1 cellular context compared by ENCODE assay signal in the genomic region with DNA sequence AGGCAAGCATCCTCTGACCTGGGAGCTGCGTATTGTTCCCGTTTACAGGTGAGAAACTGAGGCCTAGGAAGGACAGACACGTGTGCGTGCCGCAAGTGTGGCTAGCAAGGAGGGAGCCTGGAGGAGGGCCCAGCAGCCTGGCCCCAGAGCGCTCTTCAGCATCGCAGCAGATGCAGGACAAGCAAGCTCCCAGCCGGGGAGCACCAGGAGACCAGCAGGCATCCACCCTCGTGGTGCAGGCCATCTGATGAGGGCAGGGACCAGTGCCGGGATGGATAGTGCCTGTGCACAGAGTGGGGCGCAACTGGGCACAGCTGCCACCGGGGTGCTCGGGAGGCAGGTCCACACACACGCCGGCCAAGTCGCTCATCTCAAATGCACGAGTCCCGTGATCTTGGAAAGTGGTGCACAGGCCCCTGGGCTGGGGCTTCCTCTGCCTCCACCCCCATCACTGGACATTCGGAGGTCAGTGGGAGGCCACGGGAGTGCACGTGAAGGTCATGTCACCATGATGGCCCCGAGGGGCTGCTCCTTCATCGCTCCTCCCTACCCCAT.
TF ChIP-seq lines count a peak whose summit lies in the region.

No MANE protein-coding gene starts in this region.

TF ChIP-seq in HepG2, 621 proteins besides CTCF, POLR2A, EP300 and RAD21:
- TF ChIP-seq CERS6 (CRISPR knock-in tag; IDR thresholded peaks at IDR 0.05) = no peak
- TF ChIP-seq, protein P1, sequence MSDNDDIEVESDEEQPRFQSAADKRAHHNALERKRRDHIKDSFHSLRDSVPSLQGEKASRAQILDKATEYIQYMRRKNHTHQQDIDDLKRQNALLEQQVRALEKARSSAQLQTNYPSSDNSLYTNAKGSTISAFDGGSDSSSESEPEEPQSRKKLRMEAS (IDR thresholded peaks at IDR 0.05) = peak; percentile 16; the same call in 1 of the 2 replicates
- TF ChIP-seq, protein P2, sequence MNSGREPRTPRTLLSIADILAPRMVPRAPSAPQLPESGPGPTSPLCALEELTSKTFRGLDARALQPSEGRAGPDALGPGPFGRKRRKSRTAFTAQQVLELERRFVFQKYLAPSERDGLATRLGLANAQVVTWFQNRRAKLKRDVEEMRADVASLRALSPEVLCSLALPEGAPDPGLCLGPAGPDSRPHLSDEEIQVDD (CRISPR knock-in tag; IDR thresholded peaks at IDR 0.05; ENCODE audit: borderline replicate concordance) = no peak
- TF ChIP-seq FOXC1 (CRISPR knock-in tag; IDR thresholded peaks at IDR 0.05; ENCODE audit: borderline replicate concordance) = no peak
- peak; percentile 42; the same call in 1 of the 2 replicates for TF ChIP-seq ZFP91 (CRISPR knock-in tag; IDR thresholded peaks at IDR 0.05; ENCODE audit: borderline replicate concordance)
- TF ChIP-seq SP1 (IDR thresholded peaks at IDR 0.05) = no peak
- no peak for TF ChIP-seq SP1 (CRISPR knock-in tag; IDR thresholded peaks at IDR 0.05)
- TF ChIP-seq KDM1A (CRISPR knock-in tag; IDR thresholded peaks at IDR 0.05) = no peak
- TF ChIP-seq ATRX (CRISPR knock-in tag; IDR thresholded peaks at IDR 0.05; ENCODE audit: borderline replicate concordance) = no peak
- no peak for TF ChIP-seq RFX1 (IDR thresholded peaks at IDR 0.05)
- peak; percentile 49 for TF ChIP-seq AGO2 (optimal IDR thresholded peaks at IDR 0.05; ENCODE audit: low read depth, low read length)
- TF ChIP-seq, protein P3, sequence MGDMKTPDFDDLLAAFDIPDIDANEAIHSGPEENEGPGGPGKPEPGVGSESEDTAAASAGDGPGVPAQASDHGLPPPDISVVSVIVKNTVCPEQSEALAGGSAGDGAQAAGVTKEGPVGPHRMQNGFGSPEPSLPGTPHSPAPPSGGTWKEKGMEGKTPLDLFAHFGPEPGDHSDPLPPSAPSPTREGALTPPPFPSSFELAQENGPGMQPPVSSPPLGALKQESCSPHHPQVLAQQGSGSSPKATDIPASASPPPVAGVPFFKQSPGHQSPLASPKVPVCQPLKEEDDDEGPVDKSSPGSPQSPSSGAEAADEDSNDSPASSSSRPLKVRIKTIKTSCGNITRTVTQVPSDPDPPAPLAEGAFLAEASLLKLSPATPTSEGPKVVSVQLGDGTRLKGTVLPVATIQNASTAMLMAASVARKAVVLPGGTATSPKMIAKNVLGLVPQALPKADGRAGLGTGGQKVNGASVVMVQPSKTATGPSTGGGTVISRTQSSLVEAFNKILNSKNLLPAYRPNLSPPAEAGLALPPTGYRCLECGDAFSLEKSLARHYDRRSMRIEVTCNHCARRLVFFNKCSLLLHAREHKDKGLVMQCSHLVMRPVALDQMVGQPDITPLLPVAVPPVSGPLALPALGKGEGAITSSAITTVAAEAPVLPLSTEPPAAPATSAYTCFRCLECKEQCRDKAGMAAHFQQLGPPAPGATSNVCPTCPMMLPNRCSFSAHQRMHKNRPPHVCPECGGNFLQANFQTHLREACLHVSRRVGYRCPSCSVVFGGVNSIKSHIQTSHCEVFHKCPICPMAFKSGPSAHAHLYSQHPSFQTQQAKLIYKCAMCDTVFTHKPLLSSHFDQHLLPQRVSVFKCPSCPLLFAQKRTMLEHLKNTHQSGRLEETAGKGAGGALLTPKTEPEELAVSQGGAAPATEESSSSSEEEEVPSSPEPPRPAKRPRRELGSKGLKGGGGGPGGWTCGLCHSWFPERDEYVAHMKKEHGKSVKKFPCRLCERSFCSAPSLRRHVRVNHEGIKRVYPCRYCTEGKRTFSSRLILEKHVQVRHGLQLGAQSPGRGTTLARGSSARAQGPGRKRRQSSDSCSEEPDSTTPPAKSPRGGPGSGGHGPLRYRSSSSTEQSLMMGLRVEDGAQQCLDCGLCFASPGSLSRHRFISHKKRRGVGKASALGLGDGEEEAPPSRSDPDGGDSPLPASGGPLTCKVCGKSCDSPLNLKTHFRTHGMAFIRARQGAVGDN (CRISPR knock-in tag; IDR thresholded peaks at IDR 0.05) = peak; percentile 45; the same call in 1 of the 2 replicates
- TF ChIP-seq MAFG (CRISPR knock-in tag; IDR thresholded peaks at IDR 0.05) = no peak
- TF ChIP-seq MTF2 (CRISPR knock-in tag; IDR thresholded peaks at IDR 0.05; ENCODE audit: borderline replicate concordance) = no peak
- TF ChIP-seq HOXD1 (CRISPR knock-in tag; IDR thresholded peaks at IDR 0.05) = no peak
- peak; percentile 14; the same call in 1 of the 2 replicates for TF ChIP-seq ZNF263 (CRISPR knock-in tag; IDR thresholded peaks at IDR 0.05)
- no peak for TF ChIP-seq FOXA3 (CRISPR knock-in tag; IDR thresholded peaks at IDR 0.05)
- no peak for TF ChIP-seq ZNF839 (CRISPR knock-in tag; IDR thresholded peaks at IDR 0.05; ENCODE audit: borderline replicate concordance)
- no peak for TF ChIP-seq ELF1 (CRISPR knock-in tag; IDR thresholded peaks at IDR 0.05)
- no peak for TF ChIP-seq ZNF788 (CRISPR knock-in tag; IDR thresholded peaks at IDR 0.05; ENCODE audit: borderline replicate concordance)
